ENCODE assay signal across 8 cellular contexts in the genomic region with DNA sequence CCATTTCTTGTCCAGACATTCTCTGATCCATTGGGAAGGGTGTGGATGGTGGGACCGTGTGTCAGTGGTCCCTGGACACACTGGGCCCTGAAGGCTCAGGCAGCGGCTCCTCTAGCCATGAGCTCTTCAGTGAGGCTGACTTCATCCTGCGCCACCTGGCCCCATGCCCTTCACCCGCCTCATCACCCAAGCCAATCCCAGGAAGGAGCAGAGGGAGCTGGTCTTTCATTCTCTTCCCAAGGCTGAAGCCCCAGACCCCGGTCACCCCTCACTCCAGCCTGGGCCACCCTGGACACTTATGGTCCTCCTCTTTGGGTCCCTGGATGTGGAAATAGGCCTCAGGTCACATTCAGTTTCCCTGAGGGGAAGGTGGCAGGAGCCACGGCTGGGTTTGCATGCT. TPM values are rescaled to one million over a fixed set of nuclear protein-coding genes. Genes with fewer than 3 reads are reported as not detected.
A peak's percentile ranks its signal among the peaks of the same experiment; 100 is the strongest.
DNase-seq lines count a peak whose midpoint lies in the region; ATAC-seq and TF ChIP-seq lines count a peak whose summit lies in the region.
"Not testable (repeated sequence)": the region's sequence is repeated elsewhere in the genome, so short reads cannot be mapped to it uniquely, and the experiment has no call there.

No MANE protein-coding gene starts in this region.

- not testable (repeated sequence) for H3K36me3 ChIP-seq in RWPE2 (ENCODE audit: low read depth); right atrium auricular region; spleen; upper lobe of right lung

- not testable (repeated sequence) for H3K27me3 ChIP-seq in RWPE2 (ENCODE audit: insufficient read depth, poor library complexity, severe bottlenecking); right atrium auricular region; spleen (replicated peaks in 1 of 7); upper lobe of right lung

- not testable (repeated sequence) for H3K9me3 ChIP-seq in RWPE2 (ENCODE audit: severe bottlenecking); right atrium auricular region; spleen; upper lobe of right lung

- TF ChIP-seq POLR2A in spleen (IDR thresholded peaks at IDR 0.05), result not testable (repeated sequence)

- WGBS in spleen, 5 donors, result 84 to 91% (median 89%) methylated on average over 3 to 6 of the region's 6 CpGs

- not testable (repeated sequence) for H3K27ac Mint-ChIP-seq in chondrocyte (ENCODE audit: unreplicated experiment)

- not testable (repeated sequence) for ATAC-seq in RWPE2 (ENCODE audit: low read depth); upper lobe of right lung

- H3K4me1 ChIP-seq in RWPE2 (ENCODE audit: insufficient read depth, poor library complexity, severe bottlenecking); right atrium auricular region; spleen; upper lobe of right lung: not testable (repeated sequence)

- H3K4me3 ChIP-seq in RWPE2 (ENCODE audit: severe bottlenecking); right atrium auricular region; spleen; upper lobe of right lung: not testable (repeated sequence)

- not testable (repeated sequence) for H3K27me3 Mint-ChIP-seq in chondrocyte (ENCODE audit: low read depth)

- not testable (repeated sequence) for H3K4me1 Mint-ChIP-seq in chondrocyte (ENCODE audit: low read depth)

- not testable (repeated sequence) for H3K4me3 Mint-ChIP-seq in chondrocyte (ENCODE audit: unreplicated experiment)

- DNase-seq in RWPE2 (ENCODE audit: low spot score) (peak; percentile 25), chondrocyte (ENCODE audit: low spot score) (peak; percentile 51), right atrium auricular region (ENCODE audit: low spot score) (peak; percentile 36), mesenteric fat pad (ENCODE audit: low spot score) (peak; percentile 41), posterior vena cava (ENCODE audit: low spot score) (peak; percentile 58), spleen (peak; percentile 19), upper lobe of right lung (peak; percentile 48)
- DNase-seq in activated effector memory CD4-positive, alpha-beta T cell treated with anti-CD3 and anti-CD28 coated beads, Interleukin-2, amount 50 U/mL, for 16 hours, result peak; percentile 28

- intact Hi-C loops in posterior vena cava (cut with DNase I); spleen (cut with DNase I; ENCODE audit: low total_unique reads); upper lobe of right lung (cut with DNase I): not testable (repeated sequence)

- not testable (repeated sequence) for TF ChIP-seq CTCF in RWPE2 (IDR thresholded peaks at IDR 0.05; ENCODE audit: poor library complexity, severe bottlenecking); chondrocyte (IDR thresholded peaks at IDR 0.05); right atrium auricular region (IDR thresholded peaks at IDR 0.05); spleen (IDR thresholded peaks at IDR 0.05 in 8 of 11, conservative IDR thresholded peaks at IDR 0.05 in 3 of 11); upper lobe of right lung (IDR thresholded peaks at IDR 0.05)

- not testable (repeated sequence) for H3K36me3 Mint-ChIP-seq in chondrocyte (ENCODE audit: low read depth)

- not testable (repeated sequence) for H3K9me3 Mint-ChIP-seq in chondrocyte (ENCODE audit: low read depth)

- not testable (repeated sequence) for H3K27ac ChIP-seq in RWPE2 (ENCODE audit: poor library complexity, severe bottlenecking); right atrium auricular region; spleen; upper lobe of right lung

RNA-seq across cellular contexts. Expression of gene GOLGA6L10, which starts 24.4 kb away (rescaled TPM):
- total RNA-seq in chondrocyte (1.2 to 2.4 TPM (median 2.0 TPM) in 3 replicates), right atrium auricular region (under 1 TPM; 0.33 to 0.35 TPM), mesenteric fat pad (0.77 TPM), posterior vena cava (1 to 10 TPM in 1 of 2 donors, under 1 TPM in 1; 0.48 to 1.5 TPM), spleen (1 to 10 TPM in 6 of 7 donors, under 1 TPM in 1; 0.98 to 2.3 (median 1.5) TPM), upper lobe of right lung (0.23 TPM)
- 1 to 10 TPM in 2 of 3 donors, under 1 TPM in 1; 0.85 to 1.7 (median 1.1) TPM for polyA plus RNA-seq in spleen
